ENCODE assay signal across 18 cellular contexts in genomic region chr17:40174528-40174927, GRCh38.
"Had no signal": no experiment of that assay in that cellular context is flagged by ENCODE, and none has a peak within 500 bp of the region (broad histone marks: within the 10 kb centered on the region; RNA-seq: fewer than 3 reads in every experiment).

No MANE protein-coding gene starts in this region.

- H3K27ac Mint-ChIP-seq: activated CD4-positive, alpha-beta T cell treated with anti-CD3 and anti-CD28 coated beads, Interleukin-2, amount 10 ng/mL, durations not matched to agents 24 days and 14 days; activated CD8-positive, alpha-beta T cell treated with anti-CD3 and anti-CD28 coated beads for 36 hours; activated naive CD8-positive, alpha-beta T cell; nephron had no signal

- H3K27me3 ChIP-seq: colonic mucosa, thyroid gland had no signal

- H3K9me3 Mint-ChIP-seq: activated CD4-positive, alpha-beta T cell treated with anti-CD3 and anti-CD28 coated beads, Interleukin-2, amount 10 ng/mL, durations not matched to agents 24 days and 14 days; activated CD8-positive, alpha-beta T cell treated with anti-CD3 and anti-CD28 coated beads for 36 hours; nephron had no signal

- H3K4me3 Mint-ChIP-seq: activated CD4-positive, alpha-beta T cell treated with anti-CD3 and anti-CD28 coated beads, Interleukin-2, amount 10 ng/mL, durations not matched to agents 24 days and 14 days; activated CD8-positive, alpha-beta T cell treated with anti-CD3 and anti-CD28 coated beads for 36 hours; activated naive CD8-positive, alpha-beta T cell; nephron had no signal

- ATAC-seq: activated CD8-positive, alpha-beta T cell treated with anti-CD3 and anti-CD28 coated beads for 36 hours; left lobe of liver had no signal

- H3K27ac ChIP-seq: colonic mucosa, thyroid gland had no signal

- H3K27me3 Mint-ChIP-seq: activated CD4-positive, alpha-beta T cell treated with anti-CD3 and anti-CD28 coated beads, Interleukin-2, amount 10 ng/mL, durations not matched to agents 24 days and 14 days; activated CD8-positive, alpha-beta T cell treated with anti-CD3 and anti-CD28 coated beads for 36 hours; activated naive CD8-positive, alpha-beta T cell had no signal

- DNase-seq: activated CD4-positive, alpha-beta T cell treated with anti-CD3 and anti-CD28 coated beads, Interleukin-2, amount 10 ng/mL, durations not matched to agents 24 days and 14 days; activated CD4-positive, CD25-positive, alpha-beta regulatory T cell; activated CD8-positive, alpha-beta T cell treated with anti-CD3 and anti-CD28 coated beads for 36 hours; activated T-cell treated with anti-CD3 and anti-CD28 coated beads, Interleukin-2, amount 50 U/mL, for 1 hour; amygdala; colonic mucosa; erythroblast; foreskin melanocyte; glutamatergic neuron; hippocampal formation; midbrain; occipital lobe; stimulated activated naive CD4-positive, alpha-beta T cell treated with Interleukin-2 at 50 U/mL for 16 hours; thyroid gland had no signal

- H3K4me3 ChIP-seq: colonic mucosa, lung, thyroid gland had no signal

- H3K9me3 ChIP-seq: colonic mucosa, thyroid gland had no signal
